8 cellular contexts compared by ENCODE assay signal in the genomic region with DNA sequence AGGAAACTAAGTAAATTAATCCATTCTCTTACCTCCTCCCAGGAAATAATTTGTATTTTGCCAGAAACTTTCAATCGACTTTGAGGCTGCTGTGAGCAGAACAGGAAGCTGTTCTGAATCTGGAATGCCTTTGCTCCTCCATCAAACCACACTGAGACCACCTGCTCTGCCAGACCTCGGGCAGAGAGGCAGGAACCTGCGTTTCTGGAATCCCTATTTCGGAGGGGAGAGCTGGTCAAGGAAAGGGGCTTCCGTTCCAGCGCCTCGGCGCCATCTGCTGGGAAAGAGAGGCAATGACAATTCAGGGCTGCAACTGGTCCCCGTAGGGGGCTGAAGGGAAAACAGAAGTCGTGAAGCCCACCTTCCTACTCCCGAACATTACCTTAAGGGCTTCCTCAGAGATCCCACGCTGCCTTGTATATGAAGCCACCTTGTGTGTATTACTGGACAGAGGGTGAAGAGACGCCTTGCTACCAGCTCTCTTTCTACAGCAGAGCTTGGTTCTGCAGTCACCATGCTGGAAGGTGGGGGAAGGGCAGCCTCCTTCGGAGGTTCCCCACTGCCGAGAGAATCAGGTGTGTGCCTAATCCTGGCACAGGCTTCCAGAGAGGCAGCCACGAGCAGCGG. TPM values are rescaled to one million over a fixed set of nuclear protein-coding genes. Genes with fewer than 3 reads are reported as not detected.
A peak's percentile ranks its signal among the peaks of the same experiment; 100 is the strongest.
DNase-seq lines count a peak whose midpoint lies in the region; ATAC-seq and TF ChIP-seq lines count a peak whose summit lies in the region.

No MANE protein-coding gene starts in this region.

- H3K27ac ChIP-seq in C4-2B (peak overlapping the region; percentile 8; the same call in 1 of the 2 replicates), neural progenitor cell (no peak overlapping the region)

- H3K4me1 Mint-ChIP-seq in neural progenitor cell, result peaks cover 10% of the 10 kb centered on the region
- H3K4me1 Mint-ChIP-seq in stimulated activated naive CD8-positive, alpha-beta T cell treated with anti-CD3 and anti-CD28 coated beads, Interleukin-15, amount 100 ng/mL, for 72 hours, result peaks cover 12% of the 10 kb centered on the region

- peaks cover 6% of the 10 kb centered on the region for H3K4me1 ChIP-seq in neural progenitor cell

- no peaks in the 10 kb centered on the region for H3K9me3 Mint-ChIP-seq in neural progenitor cell
- no peaks in the 10 kb centered on the region for H3K9me3 Mint-ChIP-seq in stimulated activated naive CD8-positive, alpha-beta T cell treated with anti-CD3 and anti-CD28 coated beads, Interleukin-15, amount 100 ng/mL, for 72 hours

- peaks cover 8% of the 10 kb centered on the region for H3K27me3 Mint-ChIP-seq in neural progenitor cell (ENCODE audit: insufficient read depth, low read depth)
- peaks cover 53% of the 10 kb centered on the region for H3K27me3 Mint-ChIP-seq in stimulated activated naive CD8-positive, alpha-beta T cell treated with anti-CD3 and anti-CD28 coated beads, Interleukin-15, amount 100 ng/mL, for 72 hours

- H3K27me3 ChIP-seq in neural progenitor cell, result peaks cover 10% of the 10 kb centered on the region

- no peaks in the 10 kb centered on the region for H3K36me3 Mint-ChIP-seq in neural progenitor cell

- H3K9ac ChIP-seq in neural progenitor cell, result no peak overlapping the region

- H4K20me1 ChIP-seq in neural progenitor cell (ENCODE audit: low read depth), result no peaks in the 10 kb centered on the region

- H3K27ac Mint-ChIP-seq in neural progenitor cell, result peak overlapping the region; percentile 38
- H3K27ac Mint-ChIP-seq in stimulated activated naive CD8-positive, alpha-beta T cell treated with anti-CD3 and anti-CD28 coated beads, Interleukin-15, amount 100 ng/mL, for 72 hours, result peak overlapping the region; percentile 27 to 91

- peak; percentile 99 for TF ChIP-seq CTCF in C4-2B (conservative IDR thresholded peaks at IDR 0.05)
- peak; percentile 80 for TF ChIP-seq CTCF in GM20000 (IDR thresholded peaks at IDR 0.05; ENCODE audit: extremely low read depth, missing control alignments)
- TF ChIP-seq CTCF in neural progenitor cell (IDR thresholded peaks at IDR 0.05), result peak; percentile 87

- H3K4me3 Mint-ChIP-seq in neural progenitor cell, result peak overlapping the region; percentile 84
- peak overlapping the region; percentile 85 to 90 for H3K4me3 Mint-ChIP-seq in stimulated activated naive CD8-positive, alpha-beta T cell treated with anti-CD3 and anti-CD28 coated beads, Interleukin-15, amount 100 ng/mL, for 72 hours

- DNase-seq in GM20000 (ENCODE audit: low spot score), result peak; percentile 83
- DNase-seq in Jurkat, Clone E6-1 (ENCODE audit: low read depth, low spot score), result no peak
- peak; percentile 51 for DNase-seq in RPMI7951 (ENCODE audit: low read depth)
- peak; percentile 36 for DNase-seq in activated T-helper 9 cell treated with anti-CD3 and anti-CD28 coated beads, Interleukin-2, amount 50 U/mL, for 16 hours (ENCODE audit: low read depth)
- peak; percentile 29 for DNase-seq in foreskin melanocyte
- DNase-seq in neural progenitor cell (ENCODE audit: low spot score), result peak; percentile 87
- DNase-seq in stimulated activated naive CD8-positive, alpha-beta T cell treated with anti-CD3 and anti-CD28 coated beads, Interleukin-15, amount 100 ng/mL, for 72 hours, result peak; percentile 57 to 70

- H3K79me2 ChIP-seq in neural progenitor cell (ENCODE audit: low read depth), result no peaks in the 10 kb centered on the region

- ATAC-seq in stimulated activated naive CD8-positive, alpha-beta T cell treated with anti-CD3 and anti-CD28 coated beads, Interleukin-15, amount 100 ng/mL, for 72 hours, result peak; percentile 79

- H3K4me2 ChIP-seq in neural progenitor cell, result peak overlapping the region; percentile 69

- no peaks in the 10 kb centered on the region for H3K9me3 ChIP-seq in neural progenitor cell (ENCODE audit: low read depth)

- peak overlapping the region; percentile 94 for H2AFZ ChIP-seq in neural progenitor cell (replicated peaks)

- no peaks in the 10 kb centered on the region for H3K36me3 ChIP-seq in neural progenitor cell

- peak overlapping the region; percentile 55 for H3K4me3 ChIP-seq in Jurkat, Clone E6-1 (ENCODE audit: low read length)
- peak overlapping the region; percentile 39 for H3K4me3 ChIP-seq in neural progenitor cell

- H3F3A ChIP-seq in neural progenitor cell (ENCODE audit: low read depth), result no peaks in the 10 kb centered on the region

RNA-seq across cellular contexts. Expression of a gene that starts 31.2 kb away (rescaled TPM):
- polyA plus RNA-seq in Jurkat, Clone E6-1 (2012; ENCODE audit: insufficient read depth, insufficient read length), result 5.1 TPM
- not detected in 2 replicates for total RNA-seq in RPMI7951 (2014; rRNA removed; shearing (Covaris generic))
- total RNA-seq in neural progenitor cell (ENCODE audit: low replicate concordance), result 0.17 and 1.7 TPM in 2 replicates
